In the genomic region with DNA sequence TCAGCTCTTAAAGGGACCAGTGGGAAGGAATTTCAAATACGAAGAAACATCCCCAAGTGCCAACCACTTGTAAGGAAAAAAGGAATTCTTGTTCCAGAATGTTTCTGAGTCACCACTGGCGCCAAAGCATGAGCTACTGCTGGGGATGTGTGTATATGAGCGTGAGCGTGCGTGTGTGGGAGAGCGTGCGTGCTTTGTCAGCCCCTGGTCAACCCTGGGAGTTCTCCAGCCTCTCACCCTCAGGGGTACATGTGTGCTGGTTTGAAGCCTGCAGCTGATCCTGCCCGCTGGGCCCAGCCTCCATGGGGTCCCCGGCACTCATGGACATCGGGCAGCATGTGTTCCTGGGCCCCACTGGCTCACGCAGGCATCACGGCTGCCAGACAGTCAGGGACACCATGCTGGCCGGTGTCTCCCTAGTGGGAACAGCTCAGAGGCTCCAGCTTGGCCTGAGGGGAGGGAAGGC, we compare ENCODE assay signal across 9 cellular contexts. TPM values are rescaled to one million over a fixed set of nuclear protein-coding genes. Genes with fewer than 3 reads are reported as not detected.
DNase-seq lines count a peak whose midpoint lies in the region; FAIRE-seq and TF ChIP-seq lines count a peak whose summit lies in the region.
"Had no signal": no experiment of that assay in that cellular context is flagged by ENCODE, and none has a peak within 500 bp of the region (broad histone marks: within the 10 kb centered on the region; RNA-seq: fewer than 3 reads in every experiment).

No MANE protein-coding gene starts in this region.

- WGBS in lower leg skin, 2 donors: 36 to 40% methylated on average over 13 of the region's 13 CpGs

- H3K27me3 ChIP-seq in Karpas-422 (ENCODE audit: low read length): no peaks in the 10 kb centered on the region

- TF ChIP-seq CTCF in astrocyte of the cerebellum (IDR thresholded peaks at IDR 0.05; ENCODE audit: low read depth, low read length, missing control alignments) (no peak), lower leg skin (IDR thresholded peaks at IDR 0.05) (no peak)

- H2AFZ ChIP-seq in Karpas-422 (ENCODE audit: low read length): no peak overlapping the region

- FAIRE-seq in H54 (lab: Jason Lieb, UNC): no peak
- FAIRE-seq: colon had no signal

- peak; percentile 69 for DNase-seq in H54 (ENCODE audit: insufficient read length, low spot score)
- DNase-seq in astrocyte of the cerebellum (ENCODE audit: low read depth): peak; percentile 92
- peak; percentile 67 for DNase-seq in iris pigment epithelial cell (ENCODE audit: low read depth)
- peak; percentile 52 for DNase-seq in smooth muscle cell of the brain vasculature (ENCODE audit: low read depth, low spot score)
- no peak for DNase-seq in G401 (ENCODE audit: low spot score)
- DNase-seq in Karpas-422: no peak
- DNase-seq in lower leg skin (ENCODE audit: low spot score in 2 of 2): no peak
- DNase-seq in activated CD8-positive, alpha-beta memory T cell treated with anti-CD3 and anti-CD28 coated beads, Interleukin-2, amount 50 U/mL, for 4 hours: no peak

- no peak overlapping the region for H3K27ac ChIP-seq in Karpas-422 (ENCODE audit: low read length)

- H3K4me1 ChIP-seq in Karpas-422 (ENCODE audit: low read length): peaks cover 35% of the 10 kb centered on the region

- H3K4me3 ChIP-seq in astrocyte of the cerebellum (ENCODE audit: low read depth, low read length) (no peak overlapping the region), Karpas-422 (ENCODE audit: low read length) (no peak overlapping the region), lower leg skin (ENCODE audit: low read depth, poor library complexity, severe bottlenecking) (no peak overlapping the region)

- H3K79me2 ChIP-seq in Karpas-422 (ENCODE audit: low read length): no peaks in the 10 kb centered on the region

- intact Hi-C loops in lower leg skin (cut with DNase I; ENCODE audit: low total_unique reads): no loop called here

- H3K9me3 ChIP-seq in Karpas-422 (ENCODE audit: low read length): no peaks in the 10 kb centered on the region

- no peaks in the 10 kb centered on the region for H3K9me2 ChIP-seq in Karpas-422 (replicated peaks; ENCODE audit: insufficient read depth, low read length)

- no peak overlapping the region for H3K4me2 ChIP-seq in Karpas-422 (ENCODE audit: low read depth, low read length, poor library complexity, severe bottlenecking)

- TF ChIP-seq POLR2A in H54 (IDR thresholded peaks at IDR 0.05; ENCODE audit: low read depth, low read length): no peak
- no peak for TF ChIP-seq POLR2A in lower leg skin (IDR thresholded peaks at IDR 0.05)

- in situ Hi-C loops in astrocyte of the cerebellum (cut with HindIII; ENCODE audit: low sequenced_read_pairs) (loop anchor here (5.0 to 25.0 kb wide), 3 partner anchors 39 to 961 kb away; no protein-coding TSS in a partner anchor), G401 (cut with HindIII; ENCODE audit: low sequenced_read_pairs) (no loop called here)

- peaks cover 78% of the 10 kb centered on the region for H4K20me1 ChIP-seq in Karpas-422 (ENCODE audit: insufficient read depth, low read depth, low read length)

- H3K36me3 ChIP-seq in Karpas-422 (ENCODE audit: insufficient read depth, low read length): no peaks in the 10 kb centered on the region

- no peak overlapping the region for H3K9ac ChIP-seq in Karpas-422 (ENCODE audit: low read length)

RNA-seq across cellular contexts. Expression of gene HS6ST1, which starts 17.1 kb away (rescaled TPM):
- 45.2 and 45.4 TPM in 2 replicates for total RNA-seq in G401 (2014; rRNA removed; shearing (Covaris generic))
- total RNA-seq in Karpas-422 (2014; rRNA removed; shearing (Covaris generic); ENCODE audit: low replicate concordance): 3.3 and 5.9 TPM in 2 replicates
- 10 to 100 TPM; 50.2 to 88.9 (median 69.3) TPM for total RNA-seq in lower leg skin

Comparison
In these comparisons a context has a peak if more than half of its experiments do, and no peak if none do; other contexts are left out.
1. DNase-seq: peak in H54 (single experiment), astrocyte of the cerebellum (single experiment), iris pigment epithelial cell (single experiment) and smooth muscle cell of the brain vasculature (single experiment); none in G401 (single experiment), Karpas-422 (single experiment), lower leg skin (0 of 2) and activated CD8-positive, alpha-beta memory T cell treated with anti-CD3 and anti-CD28 coated beads, Interleukin-2, amount 50 U/mL, for 4 hours (single experiment).